ENCODE assay signal across 24 cellular contexts in the genomic region with DNA sequence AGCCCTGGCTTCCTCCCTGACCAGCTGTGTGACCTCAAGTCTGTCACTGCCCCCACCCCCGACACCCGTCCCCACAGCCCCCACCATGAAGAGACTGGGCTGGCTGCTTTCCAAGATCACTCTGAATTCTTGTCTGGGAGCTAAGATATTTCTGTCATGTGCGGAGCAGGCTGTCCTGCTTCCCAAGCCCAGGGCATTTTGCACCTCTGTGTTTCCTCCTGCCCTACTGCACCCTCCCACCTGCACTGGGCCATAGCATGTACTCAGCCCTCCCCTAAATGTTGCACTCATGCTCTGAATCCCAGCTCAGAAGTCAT. TPM values are rescaled to one million over a fixed set of nuclear protein-coding genes. Genes with fewer than 3 reads are reported as not detected.
"Had no signal": no experiment of that assay in that cellular context is flagged by ENCODE, and none has a peak within 500 bp of the region (broad histone marks: within the 10 kb centered on the region; RNA-seq: fewer than 3 reads in every experiment).

No MANE protein-coding gene starts in this region.

- H3K4me1 ChIP-seq: gastrocnemius medialis, pancreas, psoas muscle had no signal

- DNase-seq: activated CD4-positive, alpha-beta memory T cell treated with anti-CD3 and anti-CD28 coated beads for 36 hours; activated CD4-positive, alpha-beta T cell treated with anti-CD3 and anti-CD28 coated beads, Interleukin-2, amount 10 ng/mL, durations not matched to agents 24 days and 14 days; activated CD4-positive, CD25-positive, alpha-beta regulatory T cell treated with anti-CD3 and anti-CD28 coated beads, Interleukin-2, amount 50 U/mL, for 72 hours; activated CD8-positive, alpha-beta memory T cell treated with anti-CD3 and anti-CD28 coated beads, Interleukin-2, amount 50 U/mL, for 4 hours; activated effector memory CD4-positive, alpha-beta T cell treated with anti-CD3 and anti-CD28 coated beads, Interleukin-2, amount 50 U/mL, for 16 hours; activated naive CD4-positive, alpha-beta T cell treated with anti-CD3 and anti-CD28 coated beads, Interleukin-2, amount 50 U/mL, for 16 hours; activated T-cell treated with anti-CD3 and anti-CD28 coated beads, Interleukin-2, amount 50 U/mL, for 1 hour; amniotic stem cell; dermis blood vessel endothelial cell; effector CD4-positive, alpha-beta T cell; gastrocnemius medialis; head of caudate nucleus; mammary epithelial cell; naive B cell; nephron progenitor cell; pancreas; psoas muscle; stimulated activated naive CD4-positive, alpha-beta T cell treated with Interleukin-2 at 50 U/mL for 16 hours; T-helper 2 cell had no signal

- H3K27me3 ChIP-seq: pancreas, spleen, tibial nerve had no signal

- H3K36me3 ChIP-seq: gastrocnemius medialis, pancreas, spleen, tibial nerve had no signal

- H3K27ac Mint-ChIP-seq: activated CD4-positive, alpha-beta memory T cell treated with anti-CD3 and anti-CD28 coated beads for 36 hours; activated CD4-positive, alpha-beta T cell treated with anti-CD3 and anti-CD28 coated beads, Interleukin-2, amount 10 ng/mL, durations not matched to agents 24 days and 14 days; activated T-helper 1 cell treated with anti-CD3 and anti-CD28 coated beads, Interleukin-12 subunit alpha, Interleukin-12 subunit beta, Interleukin-2, Interleukin-4 antibody, amounts not matched to agents 30 ng/mL and 10 ng/mL and 1 ng/mL, durations not matched to agents 14 hours and 24 hours and 36 hours; naive B cell; nephron progenitor cell had no signal

- ATAC-seq: gastrocnemius medialis, psoas muscle had no signal

- H3K36me3 Mint-ChIP-seq: activated CD4-positive, alpha-beta memory T cell treated with anti-CD3 and anti-CD28 coated beads for 36 hours had no signal

- H3K27ac ChIP-seq: gastrocnemius medialis, pancreas, psoas muscle, spleen, tibial nerve had no signal

- H3K9me3 ChIP-seq: gastrocnemius medialis, pancreas, psoas muscle had no signal

- H3K4me3 ChIP-seq: gastrocnemius medialis, pancreas, psoas muscle, spleen, tibial nerve had no signal

- H3K9me3 Mint-ChIP-seq: activated CD4-positive, alpha-beta memory T cell treated with anti-CD3 and anti-CD28 coated beads for 36 hours; central memory CD8-positive, alpha-beta T cell had no signal

- H3K4me1 Mint-ChIP-seq: activated CD4-positive, alpha-beta T cell treated with anti-CD3 and anti-CD28 coated beads, Interleukin-2, amount 10 ng/mL, durations not matched to agents 24 days and 14 days; central memory CD8-positive, alpha-beta T cell had no signal

- H3K4me3 Mint-ChIP-seq: activated CD4-positive, alpha-beta memory T cell treated with anti-CD3 and anti-CD28 coated beads for 36 hours; activated CD4-positive, alpha-beta T cell treated with anti-CD3 and anti-CD28 coated beads, Interleukin-2, amount 10 ng/mL, durations not matched to agents 24 days and 14 days; activated T-helper 1 cell treated with anti-CD3 and anti-CD28 coated beads, Interleukin-12 subunit alpha, Interleukin-12 subunit beta, Interleukin-2, Interleukin-4 antibody, amounts not matched to agents 30 ng/mL and 10 ng/mL and 1 ng/mL, durations not matched to agents 14 hours and 24 hours and 36 hours; central memory CD8-positive, alpha-beta T cell; nephron progenitor cell had no signal

RNA-seq across cellular contexts. Expression of a gene that starts 30.3 kb away (rescaled TPM):
- total RNA-seq: dermis blood vessel endothelial cell, temporal lobe had no signal
